8 cellular contexts compared by ENCODE assay signal in the genomic region with DNA sequence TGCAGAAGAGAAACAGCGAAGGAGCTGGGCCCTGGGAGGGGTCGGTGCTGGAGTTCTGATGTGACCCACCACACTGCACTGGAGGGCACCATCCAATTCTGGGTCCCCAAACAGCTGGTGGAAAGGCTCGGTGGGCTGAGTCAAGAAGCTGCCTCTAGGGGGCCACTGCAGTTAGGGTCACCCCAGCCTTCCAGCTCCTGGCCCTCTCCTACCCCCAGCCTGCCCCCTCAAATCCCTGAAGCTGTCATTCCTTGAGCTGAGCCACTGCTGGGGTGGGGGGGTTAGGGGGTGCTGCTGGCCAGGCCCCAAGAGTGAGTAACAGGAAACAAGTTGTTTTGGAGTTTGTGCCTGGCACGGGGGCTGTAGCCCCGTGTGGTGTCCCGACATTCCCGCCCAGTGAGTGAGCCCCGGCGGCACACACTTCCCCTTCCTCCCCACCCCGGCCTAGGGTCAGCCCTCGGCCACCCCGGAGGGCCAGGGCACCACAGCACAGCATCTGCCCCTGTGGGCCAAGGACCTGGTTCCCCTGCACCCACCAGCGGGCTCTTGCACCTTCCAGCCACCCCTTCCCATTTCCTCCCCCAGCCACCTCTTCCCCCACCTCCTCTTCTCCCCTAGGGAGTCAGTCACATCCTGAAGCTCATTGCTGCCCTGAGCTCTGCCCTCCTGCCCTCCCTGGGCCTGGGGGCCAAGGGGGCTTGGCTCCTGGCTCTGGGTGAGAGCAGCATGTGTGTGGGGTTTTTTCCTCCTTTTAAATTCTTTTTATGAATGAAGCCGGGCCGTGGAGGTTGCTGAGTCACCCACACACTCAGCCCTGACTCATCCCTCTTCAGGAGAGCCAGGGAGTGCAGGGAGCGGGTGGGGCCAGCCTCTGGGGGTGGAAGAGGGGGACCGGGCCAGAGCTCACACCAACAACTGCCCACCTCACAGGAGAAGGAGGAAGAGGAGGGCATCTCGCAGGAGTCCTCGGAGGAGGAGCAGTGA. TPM values are rescaled to one million over a fixed set of nuclear protein-coding genes. Genes with fewer than 3 reads are reported as not detected.
DNase-seq lines count a peak whose midpoint lies in the region; ATAC-seq, FAIRE-seq and TF ChIP-seq lines count a peak whose summit lies in the region.

No MANE protein-coding gene starts in this region.

- 48 to 53% methylated on average over 7 to 18 of the region's 19 CpGs for WGBS in body of pancreas, 2 donors

- BruUV-seq in A673 (replicated peaks; lab: Mats Ljungman, UMichigan): no TSS peak

- H3K9me3 ChIP-seq in A673 (ENCODE audit: low read depth, low read length, poor library complexity, severe bottlenecking) (no peaks in the 10 kb centered on the region), SJSA1 (replicated peaks) (no peaks in the 10 kb centered on the region), body of pancreas (no peaks in the 10 kb centered on the region)

- ATAC-seq in body of pancreas (no peak), HG03457 (IDR thresholded peaks at IDR 0.05; ENCODE audit: unreplicated experiment) (no peak)

- H3K27ac ChIP-seq in A673 (ENCODE audit: low read depth, low read length, poor library complexity, severe bottlenecking) (peak overlapping the region; percentile 80), SJSA1 (peak overlapping the region; percentile 90), body of pancreas (peak overlapping the region in 3 of 4 donors; percentile 25 to 40 (median 34))

- peak; percentile 81 for DNase-seq in A673 (ENCODE audit: low spot score)
- DNase-seq in SJSA1 (ENCODE audit: low read depth in 1 of 2, low spot score in 2 of 2): peak; percentile 97
- DNase-seq in body of pancreas: peak in 3 of 4 donors; percentile 42 to 60 (median 50)
- peak; percentile 95 for DNase-seq in iris pigment epithelial cell (ENCODE audit: low read depth)
- DNase-seq in stimulated activated CD4-positive, alpha-beta T cell treated with anti-CD3 and anti-CD28 coated beads, Interleukin-4, amount 100 ng/mL, for 4 hours: peak; percentile 68 to 79
- no peak for DNase-seq in GM12892 (ENCODE audit: insufficient read length)

- peaks cover 20% of the 10 kb centered on the region for H3K4me1 ChIP-seq in A673 (ENCODE audit: insufficient read depth, low read length, poor library complexity, severe bottlenecking)
- peaks cover 62% of the 10 kb centered on the region for H3K4me1 ChIP-seq in SJSA1 (replicated peaks)
- H3K4me1 ChIP-seq in body of pancreas: peaks cover 16% of the 10 kb centered on the region

- H3K27me3 ChIP-seq in A673 (replicated peaks; ENCODE audit: insufficient read depth, low read depth, low read length, poor library complexity) (no peaks in the 10 kb centered on the region), SJSA1 (replicated peaks) (no peaks in the 10 kb centered on the region), body of pancreas (no peaks in the 10 kb centered on the region)

- H3K36me3 ChIP-seq in A673 (ENCODE audit: insufficient read depth, low read length, poor library complexity, severe bottlenecking) (peaks cover 13% of the 10 kb centered on the region), SJSA1 (peaks cover 55% of the 10 kb centered on the region), body of pancreas (replicated peaks in 1 of 2; ENCODE audit: insufficient read depth in 1 of 2, low read depth in 2 of 2) (no peaks in the 10 kb centered on the region)

- no peak for FAIRE-seq in GM12892 (lab: Jason Lieb, UNC)

- CTCF ChIA-PET in A673 (lab: Charles Lee): interaction anchor here (0.5 to 1.1 kb wide), 7 partner anchors 24 to 870 kb away, joined by 3 to 13 read pairs (median 4); no protein-coding TSS in a partner anchor

- POLR2A ChIA-PET in A673 (lab: Charles Lee; ENCODE audit: low non-redundant PET): interaction anchor here (0.7 kb wide), 1 partner anchor 172 kb away, joined by 3 read pairs; no protein-coding TSS in a partner anchor

- intact Hi-C loops in A673 (cut with micrococcal nuclease; ENCODE audit: unreplicated experiment): no loop called here
- intact Hi-C loops in body of pancreas (cut with DNase I): no loop called here

- TF ChIP-seq POLR2A in body of pancreas (IDR thresholded peaks at IDR 0.05) (no peak), GM12892 (IDR thresholded peaks at IDR 0.05; ENCODE audit: low read depth, low read length) (no peak; the same call in 1 of the 2 replicates)

- peak; percentile 56 for TF ChIP-seq CTCF in A673 (conservative IDR thresholded peaks at IDR 0.05; ENCODE audit: low read depth, low read length)
- TF ChIP-seq CTCF in GM12875 (IDR thresholded peaks at IDR 0.05; ENCODE audit: borderline replicate concordance, insufficient read depth, low read depth, low read length): peak; percentile 54
- TF ChIP-seq CTCF in body of pancreas (IDR thresholded peaks at IDR 0.05): no peak

- H3K4me3 ChIP-seq in A673 (ENCODE audit: low read depth, low read length, poor library complexity, severe bottlenecking) (no peak overlapping the region), GM12875 (ENCODE audit: low read depth, low read length) (no peak overlapping the region), SJSA1 (no peak overlapping the region), body of pancreas (no peak overlapping the region)

RNA-seq across cellular contexts. Expression of gene SMIM29, which starts 4.6 kb away (rescaled TPM):
- total RNA-seq in A673 (2021) (19.1 and 24.0 TPM in 2 replicates), body of pancreas (10 to 100 TPM in 1 of 2 donors, 1 to 10 TPM in 1; 8.6 to 21.5 TPM)
- 24.5 and 53.9 TPM in 2 replicates for total RNA-seq in SJSA1 (2014; rRNA removed; shearing (Covaris generic))
- polyA plus RNA-seq in GM12892 (2012; ENCODE audit: missing spikeins): 12.5 TPM

RNA-seq across cellular contexts. Expression of gene HMGA1, which starts 7.5 kb away (rescaled TPM):
- total RNA-seq in A673 (2021) (248 and 290 TPM in 2 replicates), body of pancreas (10 to 100 TPM; 22.6 to 27.7 TPM)
- 31.7 and 48.4 TPM in 2 replicates for total RNA-seq in SJSA1 (2014; rRNA removed; shearing (Covaris generic))
- polyA plus RNA-seq in GM12892 (2012; ENCODE audit: missing spikeins): 159 TPM

Comparison
In these comparisons a context has a peak if more than half of its experiments do, and no peak if none do; other contexts are left out.
1. H3K27ac ChIP-seq: peak in every context shown above with its lines; median percentile 90 in SJSA1; 80 in A673; 34 in body of pancreas.
2. CTCF ChIP-seq: peak in A673 (single experiment) and GM12875 (single experiment); none in body of pancreas (0 of 7).